ENCODE assay signal across 9 cellular contexts in the genomic region with DNA sequence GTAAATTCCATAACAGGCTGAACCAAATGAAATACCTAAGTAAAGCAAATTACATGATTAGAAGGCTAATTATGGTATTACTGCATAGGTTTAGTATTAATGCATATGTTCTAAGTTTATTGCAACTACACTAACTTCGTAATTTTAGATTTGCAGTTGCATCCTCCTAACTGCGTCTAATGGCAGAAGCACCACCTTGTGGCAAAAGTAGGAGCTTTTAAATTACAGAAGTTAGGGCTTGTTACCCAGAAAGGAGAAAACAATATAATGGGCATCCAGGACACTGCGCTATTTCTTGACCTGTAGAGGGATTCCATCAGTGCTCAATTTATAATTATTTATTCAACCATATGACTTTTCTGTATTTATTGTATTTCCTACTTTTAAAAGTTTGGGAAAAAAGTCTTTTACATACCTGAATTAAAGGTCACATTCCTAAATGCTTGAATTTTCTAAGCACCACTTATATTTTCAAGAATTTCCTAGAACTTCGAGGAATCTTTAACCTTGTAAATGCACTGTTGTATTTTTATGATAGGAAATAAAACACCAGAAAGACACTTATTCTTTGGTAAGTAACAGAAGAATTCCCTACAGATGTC. TPM values are rescaled to one million over a fixed set of nuclear protein-coding genes. Genes with fewer than 3 reads are reported as not detected.
DNase-seq lines count a peak whose midpoint lies in the region; ATAC-seq and TF ChIP-seq lines count a peak whose summit lies in the region.
"Had no signal": no experiment of that assay in that cellular context is flagged by ENCODE, and none has a peak within 500 bp of the region (broad histone marks: within the 10 kb centered on the region; RNA-seq: fewer than 3 reads in every experiment).

No MANE protein-coding gene starts in this region.

- no peaks in the 10 kb centered on the region for H3K9me3 ChIP-seq in colonic mucosa
- no peaks in the 10 kb centered on the region for H3K9me3 ChIP-seq in CD4-positive, alpha-beta T cell (ENCODE audit: control insufficient read depth, low read length)
- H3K9me3 ChIP-seq in neuronal stem cell (replicated peaks in 1 of 2; ENCODE audit: control insufficient read depth in 2 of 2, insufficient read depth in 1 of 2, low read depth in 1 of 2, low read length in 2 of 2): no peaks in the 10 kb centered on the region
- H3K9me3 ChIP-seq: upper lobe of left lung had no signal

- no CpG with 5 or more reads among the region's 4 CpGs for WGBS in neuronal stem cell (ENCODE audit: extremely low coverage in 2 of 2, insufficient read length in 2 of 2, insufficient replicate concordance in 1 of 2), 2 donors

- H2BK5ac ChIP-seq in neuronal stem cell (ENCODE audit: low read length): no peak overlapping the region

- CTCF ChIA-PET in CD4-positive, alpha-beta T cell (lab: Charles Lee): no interaction called here

- no peak overlapping the region for H3K18ac ChIP-seq in neuronal stem cell (ENCODE audit: low read length)

- H3K9ac ChIP-seq in colonic mucosa (ENCODE audit: low read depth in 2 of 2, low read length in 2 of 2) (no peak overlapping the region), neuronal stem cell (ENCODE audit: low read depth, low read length, poor library complexity) (no peak overlapping the region)

- intact Hi-C loops in colonic mucosa (cut with DNase I): loop anchor here (5.0 to 10.0 kb wide), 2 partner anchors 245 to 523 kb away; no protein-coding TSS in a partner anchor
- intact Hi-C loops in CD4-positive, alpha-beta T cell (cut with DNase I, micrococcal nuclease): loop anchor here in 1 of 2 experiments (10.0 kb wide), 1 partner anchor 523 kb away; no protein-coding TSS in a partner anchor

- no peaks in the 10 kb centered on the region for H3K27me3 Mint-ChIP-seq in neural crest cell (ENCODE audit: low read depth)
- no peaks in the 10 kb centered on the region for H3K27me3 Mint-ChIP-seq in CD4-positive, alpha-beta T cell

- ATAC-seq in CD4-positive, alpha-beta T cell (ENCODE audit: poor library complexity): no peak
- ATAC-seq in GM21367 (IDR thresholded peaks at IDR 0.05; ENCODE audit: unreplicated experiment): no peak
- ATAC-seq in GM19455 (IDR thresholded peaks at IDR 0.05; ENCODE audit: unreplicated experiment): no peak

- peaks cover 8% of the 10 kb centered on the region for H3K36me3 Mint-ChIP-seq in neural crest cell (ENCODE audit: low read depth)
- peaks cover 59% of the 10 kb centered on the region for H3K36me3 Mint-ChIP-seq in CD4-positive, alpha-beta T cell (ENCODE audit: low read depth)

- peak; percentile 45 for TF ChIP-seq CTCF in colonic mucosa (IDR thresholded peaks at IDR 0.05)
- TF ChIP-seq CTCF in neural crest cell (conservative IDR thresholded peaks at IDR 0.05): peak; percentile 67
- TF ChIP-seq CTCF in CD4-positive, alpha-beta T cell (IDR thresholded peaks at IDR 0.05): no peak

- H2BK12ac ChIP-seq in neuronal stem cell (ENCODE audit: low read length): no peak overlapping the region

- H3K4me3 ChIP-seq in colonic mucosa: no peak overlapping the region
- H3K4me3 ChIP-seq in neuronal stem cell (ENCODE audit: low read length in 2 of 2): no peak overlapping the region
- H3K4me3 ChIP-seq: upper lobe of left lung had no signal

- H3K36me3 ChIP-seq in colonic mucosa (no peaks in the 10 kb centered on the region), neuronal stem cell (replicated peaks in 1 of 2; ENCODE audit: control insufficient read depth in 2 of 2, insufficient read depth in 2 of 2, low read length in 2 of 2) (peaks cover 0 to 42% of the 10 kb centered on the region in 2 donors)

- no peak overlapping the region for H2BK120ac ChIP-seq in neuronal stem cell (ENCODE audit: low read depth, low read length)

- no peaks in the 10 kb centered on the region for H3K79me1 ChIP-seq in neuronal stem cell (ENCODE audit: low read depth, low read length)

- no peak overlapping the region for H3K4me2 ChIP-seq in neuronal stem cell (ENCODE audit: insufficient read depth, low read length, poor library complexity, severe bottlenecking)

- no peak overlapping the region for H2AFZ ChIP-seq in neuronal stem cell (ENCODE audit: low read length)

- no peaks in the 10 kb centered on the region for H3K27me3 ChIP-seq in colonic mucosa
- no peaks in the 10 kb centered on the region for H3K27me3 ChIP-seq in CD4-positive, alpha-beta T cell (ENCODE audit: control insufficient read depth, insufficient read depth, low read length)
- H3K27me3 ChIP-seq in neuronal stem cell (ENCODE audit: control insufficient read depth in 3 of 3, insufficient read depth in 3 of 3, low read depth in 1 of 3, low read length in 3 of 3): no peaks in the 10 kb centered on the region
- H3K27me3 ChIP-seq: upper lobe of left lung had no signal

- no peak overlapping the region for H3K4me3 Mint-ChIP-seq in neural crest cell
- H3K4me3 Mint-ChIP-seq in CD4-positive, alpha-beta T cell: no peak overlapping the region

- no peak overlapping the region for H3K23ac ChIP-seq in neuronal stem cell (ENCODE audit: low read depth, low read length, poor library complexity)

- H3K4ac ChIP-seq in neuronal stem cell (ENCODE audit: low read length): no peak overlapping the region

- no peaks in the 10 kb centered on the region for H3K4me1 ChIP-seq in colonic mucosa
- H3K4me1 ChIP-seq in neuronal stem cell (ENCODE audit: control insufficient read depth in 2 of 2, insufficient read depth in 1 of 2, low read depth in 1 of 2, low read length in 2 of 2): no peaks in the 10 kb centered on the region
- H3K4me1 ChIP-seq: upper lobe of left lung had no signal

- H2BK15ac ChIP-seq in neuronal stem cell (ENCODE audit: low read length): no peak overlapping the region

- no peaks in the 10 kb centered on the region for H3K9me3 Mint-ChIP-seq in neural crest cell
- no peaks in the 10 kb centered on the region for H3K9me3 Mint-ChIP-seq in CD4-positive, alpha-beta T cell

- no peak overlapping the region for H2AK5ac ChIP-seq in neuronal stem cell (ENCODE audit: low read depth, low read length)

- H3K27ac ChIP-seq in colonic mucosa (no peak overlapping the region), neuronal stem cell (replicated peaks; ENCODE audit: low read length) (no peak overlapping the region)
- no peak overlapping the region for H3K27ac ChIP-seq in CD4-positive, alpha-beta T cell (ENCODE audit: low read depth, low read length)
- H3K27ac ChIP-seq: upper lobe of left lung had no signal

- H4K91ac ChIP-seq in neuronal stem cell (ENCODE audit: low read depth, low read length, poor library complexity): no peak overlapping the region

- no peak overlapping the region for H4K8ac ChIP-seq in neuronal stem cell (ENCODE audit: low read depth, low read length)

- POLR2A ChIA-PET in CD4-positive, alpha-beta T cell (lab: Charles Lee): no interaction called here

- DNase-seq in EH (ENCODE audit: low read depth) (peak; percentile 55), NAMALWA (ENCODE audit: low spot score) (peak; percentile 34), colonic mucosa (no peak), neural crest cell (ENCODE audit: low read depth, low spot score) (no peak), neuronal stem cell (ENCODE audit: low spot score) (no peak)
- DNase-seq in CD4-positive, alpha-beta T cell: no peak
- DNase-seq: upper lobe of left lung had no signal

- H3K4me1 Mint-ChIP-seq in neural crest cell: no peaks in the 10 kb centered on the region
- H3K4me1 Mint-ChIP-seq in CD4-positive, alpha-beta T cell (ENCODE audit: low read depth): no peaks in the 10 kb centered on the region

- no peak overlapping the region for H3K27ac Mint-ChIP-seq in neural crest cell (ENCODE audit: unreplicated experiment)
- H3K27ac Mint-ChIP-seq in CD4-positive, alpha-beta T cell: no peak overlapping the region

- no peak overlapping the region for H3K14ac ChIP-seq in neuronal stem cell (ENCODE audit: low read length)

RNA-seq across cellular contexts. Expression of gene GPR83, which starts 16.3 kb away (rescaled TPM):
- total RNA-seq in colonic mucosa: under 1 TPM in 1 of 2 donors, not detected in 1; 0.13 TPM
- total RNA-seq in neural crest cell: 0.30 and 0.34 TPM in 2 replicates
- under 1 TPM in 1 of 2 experiments, not detected in 1; 0.11 TPM for total RNA-seq in CD4-positive, alpha-beta T cell
- polyA plus RNA-seq in neuronal stem cell (2013, experiment 1 of 2): 0.14 TPM
- polyA plus RNA-seq in neuronal stem cell (2013, experiment 2 of 2): 0.12 TPM

Comparison
In these comparisons a context has a peak if more than half of its experiments do, and no peak if none do; other contexts are left out.
1. DNase-seq: peak in EH (single experiment) and NAMALWA (single experiment); none in colonic mucosa (single experiment), neural crest cell (single experiment), CD4-positive, alpha-beta T cell (0 of 10) and neuronal stem cell (single experiment).